In genomic region chr14:92686763-92687427, GRCh38 we compare ENCODE assay signal across 8 cellular contexts.
DNase-seq lines count a peak whose midpoint lies in the region; ATAC-seq lines count a peak whose summit lies in the region.

No MANE protein-coding gene starts in this region.

- no peak overlapping the region for H3K27ac Mint-ChIP-seq in naive B cell

- H3K4me1 Mint-ChIP-seq in naive B cell: peaks cover 0 to 10% (median 6%) of the 10 kb centered on the region in 3 donors

- peak; percentile 53 for ATAC-seq in HG02973 (IDR thresholded peaks at IDR 0.05; ENCODE audit: unreplicated experiment)
- peak in 1 of 2 donors; percentile 79 for ATAC-seq in naive B cell (ENCODE audit: low read depth in 2 of 2)
- peak; percentile 37 for ATAC-seq in stimulated activated naive CD8-positive, alpha-beta T cell treated with anti-CD3 and anti-CD28 coated beads, Interleukin-15, Interleukin-2, amounts not matched to agents 100 U/mL and 50 U/mL, for 24 hours

- no peaks in the 10 kb centered on the region for H3K27me3 Mint-ChIP-seq in naive B cell

- H3K4me3 Mint-ChIP-seq in naive B cell: peak overlapping the region in 1 of 8 donors; percentile 16

- peaks cover 0 to under 1% (median 0%) of the 10 kb centered on the region in 7 donors for H3K9me3 Mint-ChIP-seq in naive B cell

- H3K36me3 Mint-ChIP-seq in naive B cell: peaks cover 7 to 9% of the 10 kb centered on the region in 2 donors

- DNase-seq in ELR (ENCODE audit: low read depth) (peak; percentile 74), NCI-H748 (lab: John Stamatoyannopoulos, UW; ENCODE audit: unreplicated experiment) (peak; percentile 90), fibroblast of gingiva (ENCODE audit: low read depth) (peak; percentile 43), naive B cell (peak; percentile 65), AML-193 (lab: John Stamatoyannopoulos, UW) (no peak)
- peak; percentile 84 for DNase-seq in activated T-cell treated with anti-CD3 and anti-CD28 coated beads, Interleukin-2, amount 50 U/mL, for 1 hour
- peak; percentile 73 for DNase-seq in stimulated activated naive CD8-positive, alpha-beta T cell treated with anti-CD3 and anti-CD28 coated beads, Interleukin-15, Interleukin-2, amounts not matched to agents 100 U/mL and 50 U/mL, for 24 hours

Comparison
In these comparisons a context has a peak if more than half of its experiments do, and no peak if none do; other contexts are left out.
1. DNase-seq: peak in ELR (single experiment), NCI-H748 (single experiment), activated T-cell treated with anti-CD3 and anti-CD28 coated beads, Interleukin-2, amount 50 U/mL, for 1 hour (single experiment), fibroblast of gingiva (single experiment), naive B cell (single experiment) and stimulated activated naive CD8-positive, alpha-beta T cell treated with anti-CD3 and anti-CD28 coated beads, Interleukin-15, Interleukin-2, amounts not matched to agents 100 U/mL and 50 U/mL, for 24 hours (single experiment); none in AML-193 (0 of 2).